ENCODE assay signal across 8 cellular contexts in the genomic region with DNA sequence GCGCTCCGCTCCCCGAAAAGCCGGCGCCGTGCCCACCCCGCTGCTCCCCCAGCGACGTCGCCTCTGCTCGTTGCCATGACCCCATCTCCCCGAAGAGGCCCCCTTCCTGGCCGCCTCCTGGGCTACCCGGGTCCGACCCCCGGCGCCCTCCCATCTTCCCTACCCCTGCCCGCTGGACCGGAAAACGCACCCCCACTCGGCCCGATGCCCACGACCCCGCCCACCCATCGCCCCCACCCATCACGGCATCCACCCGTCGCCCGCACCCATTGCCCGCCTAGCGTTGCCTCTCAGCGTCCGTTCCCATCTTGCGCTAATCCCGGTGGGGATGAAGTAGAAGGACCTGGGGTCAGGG. TPM values are rescaled to one million over a fixed set of nuclear protein-coding genes. Genes with fewer than 3 reads are reported as not detected.
DNase-seq lines count a peak whose midpoint lies in the region; ATAC-seq and TF ChIP-seq lines count a peak whose summit lies in the region.

No MANE protein-coding gene starts in this region.

- H3K4me1 ChIP-seq in effector memory CD4-positive, alpha-beta T cell (ENCODE audit: control insufficient read depth, insufficient read depth, low read length, poor library complexity, severe bottlenecking), result peaks cover 9% of the 10 kb centered on the region

- H3K9me3 Mint-ChIP-seq in CD4-positive, alpha-beta T cell, result no peaks in the 10 kb centered on the region
- peaks cover 67% of the 10 kb centered on the region for H3K9me3 Mint-ChIP-seq in nephron progenitor cell

- H3K27ac ChIP-seq in CD4-positive, alpha-beta T cell (ENCODE audit: low read depth, low read length), result peak overlapping the region; percentile 53
- peak overlapping the region; percentile 65 for H3K27ac ChIP-seq in effector memory CD4-positive, alpha-beta T cell (ENCODE audit: insufficient read depth, low read length, poor library complexity, severe bottlenecking)

- CTCF ChIA-PET in CD4-positive, alpha-beta T cell (lab: Charles Lee), result no interaction called here

- no peaks in the 10 kb centered on the region for H3K9me3 ChIP-seq in CD4-positive, alpha-beta T cell (ENCODE audit: control insufficient read depth, low read length)
- no peaks in the 10 kb centered on the region for H3K9me3 ChIP-seq in effector memory CD4-positive, alpha-beta T cell (ENCODE audit: control insufficient read depth, low read length)

- H3K4me3 Mint-ChIP-seq in CD4-positive, alpha-beta T cell, result peak overlapping the region; percentile 88
- peak overlapping the region; percentile 91 for H3K4me3 Mint-ChIP-seq in nephron progenitor cell

- peak; percentile 6 for ATAC-seq in CD4-positive, alpha-beta T cell (ENCODE audit: poor library complexity)
- no peak for ATAC-seq in GM19452 (IDR thresholded peaks at IDR 0.05; ENCODE audit: unreplicated experiment)

- peak overlapping the region; percentile 87 for H3K27ac Mint-ChIP-seq in CD4-positive, alpha-beta T cell
- H3K27ac Mint-ChIP-seq in nephron progenitor cell, result no peak overlapping the region

- H3K27me3 Mint-ChIP-seq in CD4-positive, alpha-beta T cell, result no peaks in the 10 kb centered on the region
- peaks cover 6% of the 10 kb centered on the region for H3K27me3 Mint-ChIP-seq in nephron progenitor cell (ENCODE audit: low read depth, poor library complexity)

- peaks cover 12% of the 10 kb centered on the region for H3K4me1 Mint-ChIP-seq in CD4-positive, alpha-beta T cell (ENCODE audit: low read depth)
- H3K4me1 Mint-ChIP-seq in nephron progenitor cell, result peaks cover 20% of the 10 kb centered on the region

- H3K27me3 ChIP-seq in CD4-positive, alpha-beta T cell (ENCODE audit: control insufficient read depth, insufficient read depth, low read length), result no peaks in the 10 kb centered on the region
- H3K27me3 ChIP-seq in effector memory CD4-positive, alpha-beta T cell (replicated peaks; ENCODE audit: control insufficient read depth, insufficient read depth, low read length, poor library complexity, severe bottlenecking), result no peaks in the 10 kb centered on the region

- peaks cover 9% of the 10 kb centered on the region for H3K36me3 ChIP-seq in effector memory CD4-positive, alpha-beta T cell (ENCODE audit: control insufficient read depth, insufficient read depth, low read length)

- intact Hi-C loops in CD4-positive, alpha-beta T cell (cut with DNase I, micrococcal nuclease), result loop anchor here (2.0 to 10.0 kb wide), 3 partner anchors 21 to 47 kb away; a partner anchor contains a TSS

- no peak for TF ChIP-seq CTCF in CD4-positive, alpha-beta T cell (IDR thresholded peaks at IDR 0.05)
- TF ChIP-seq CTCF in LNCaP clone FGC (IDR thresholded peaks at IDR 0.05; ENCODE audit: control insufficient read depth, extremely low read depth, insufficient read depth) (no peak), nephron progenitor cell (IDR thresholded peaks at IDR 0.05) (no peak)

- DNase-seq in CD4-positive, alpha-beta T cell, result no peak
- DNase-seq in LNCaP clone FGC (ENCODE audit: low read depth), result no peak
- DNase-seq in effector memory CD4-positive, alpha-beta T cell, result no peak
- no peak for DNase-seq in nephron progenitor cell
- no peak for DNase-seq in dedifferentiated amniotic fluid mesenchymal stem cell (ENCODE audit: extremely low spot score)
- no peak for DNase-seq in DMS79 treated with DMSO at 0.1 percent for 48 hours (lab: John Stamatoyannopoulos, UW)
- DNase-seq in activated CD4-positive, alpha-beta T cell treated with anti-CD3 and anti-CD28 coated beads, Interleukin-2, amount 50 U/mL, for 4 hours, result no peak

- H3K4me3 ChIP-seq in LNCaP clone FGC (ENCODE audit: low read depth, low read length), result peak overlapping the region; percentile 61
- peak overlapping the region; percentile 57 for H3K4me3 ChIP-seq in effector memory CD4-positive, alpha-beta T cell (ENCODE audit: insufficient read depth, low read depth, low read length, poor library complexity, severe bottlenecking)

- H3K36me3 Mint-ChIP-seq in CD4-positive, alpha-beta T cell (ENCODE audit: low read depth), result peaks cover 37% of the 10 kb centered on the region
- H3K36me3 Mint-ChIP-seq in nephron progenitor cell (ENCODE audit: low read depth), result peaks cover 19% of the 10 kb centered on the region

- POLR2A ChIA-PET in CD4-positive, alpha-beta T cell (lab: Charles Lee), result no interaction called here

RNA-seq across cellular contexts. Expression of a gene that starts 0.4 kb away (rescaled TPM):
- total RNA-seq in CD4-positive, alpha-beta T cell, result 100 to 1,000 TPM; 144 to 145 TPM

RNA-seq across cellular contexts. Expression of a gene that starts 6.6 kb away (rescaled TPM):
- 10 to 100 TPM; 42.3 to 49.4 TPM for total RNA-seq in CD4-positive, alpha-beta T cell

RNA-seq across cellular contexts. Expression of a gene that starts 8.9 kb away (rescaled TPM):
- 10 to 100 TPM; 31.4 to 40.8 TPM for total RNA-seq in CD4-positive, alpha-beta T cell

RNA-seq across cellular contexts. Expression of a gene that starts 20.7 kb away (rescaled TPM):
- 10 to 100 TPM; 35.1 to 38.1 TPM for total RNA-seq in CD4-positive, alpha-beta T cell

RNA-seq across cellular contexts. Expression of a gene that starts 26.0 kb away (rescaled TPM):
- total RNA-seq in CD4-positive, alpha-beta T cell, result 10 to 100 TPM; 72.8 to 78.5 TPM
